Comparison of ENCODE assay signal across 8 cellular contexts in the genomic region with DNA sequence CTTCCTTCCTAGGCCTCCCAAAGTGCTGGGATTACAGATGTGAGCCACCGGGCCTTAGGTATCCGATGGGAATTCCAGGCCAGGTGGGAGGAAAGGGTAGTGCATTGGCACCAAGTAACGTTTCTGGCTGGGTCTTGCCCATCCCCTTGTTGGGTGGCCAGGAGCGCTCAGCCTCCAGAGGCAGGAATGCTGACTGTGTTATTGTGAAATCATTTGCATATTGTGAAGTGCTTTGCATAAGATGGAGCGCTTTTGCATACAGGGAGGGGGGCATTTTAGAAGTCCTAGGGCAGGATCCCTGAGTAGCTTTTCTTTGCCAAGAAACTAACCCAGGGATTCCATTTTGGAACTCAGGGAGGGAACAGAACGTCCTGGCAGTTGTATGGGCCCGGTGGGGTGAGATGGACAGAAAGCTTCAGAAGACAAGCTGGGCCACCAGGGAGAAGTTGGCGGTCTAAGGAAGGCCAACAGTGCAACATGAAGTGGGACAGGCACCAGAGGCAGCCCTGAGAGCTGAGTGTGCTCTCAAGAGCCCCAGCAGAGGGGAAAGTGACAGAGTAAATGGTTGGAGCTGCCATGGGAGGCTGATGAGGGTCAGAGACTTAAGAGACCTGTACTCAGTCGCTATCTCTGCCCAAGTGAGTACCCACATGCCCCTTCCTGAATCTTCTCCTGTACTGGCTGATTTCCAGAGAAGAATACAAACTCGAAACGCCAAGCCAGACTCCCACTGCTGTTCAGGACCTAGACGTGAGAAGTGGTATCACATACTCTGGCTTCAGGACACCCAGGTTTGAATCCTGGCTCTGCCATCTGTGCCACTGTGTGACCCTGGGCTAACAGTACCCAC. TPM values are rescaled to one million over a fixed set of nuclear protein-coding genes. Genes with fewer than 3 reads are reported as not detected.
A peak's percentile ranks its signal among the peaks of the same experiment; 100 is the strongest.
DNase-seq lines count a peak whose midpoint lies in the region; ATAC-seq, FAIRE-seq and TF ChIP-seq lines count a peak whose summit lies in the region.

No MANE protein-coding gene starts in this region.

- peaks cover 11 to 46% (median 32%) of the 10 kb centered on the region in 9 donors for H3K4me1 ChIP-seq in heart right ventricle
- H3K4me1 ChIP-seq in small intestine (ENCODE audit: control insufficient read depth in 2 of 2, insufficient read depth in 1 of 2, low read depth in 1 of 2, low read length in 1 of 2), result peaks cover 4% of the 10 kb centered on the region in 2 donors

- H3K27ac Mint-ChIP-seq in WTC11, result peak overlapping the region; percentile 99

- peaks cover 0 to 21% (median 8%) of the 10 kb centered on the region in 9 donors for H3K36me3 ChIP-seq in heart right ventricle
- no peaks in the 10 kb centered on the region for H3K36me3 ChIP-seq in small intestine (ENCODE audit: control insufficient read depth in 2 of 2, insufficient read depth in 2 of 2, low read length in 2 of 2)

- H3K27me3 ChIP-seq in heart right ventricle, result no peaks in the 10 kb centered on the region
- H3K27me3 ChIP-seq in small intestine (ENCODE audit: control insufficient read depth in 2 of 2, insufficient read depth in 2 of 2, low read length in 2 of 2), result no peaks in the 10 kb centered on the region

- no peak for DNase-seq in HFF-Myc (ENCODE audit: extremely low read depth, low read depth)
- DNase-seq in WTC11 (ENCODE audit: low spot score), result peak; percentile 42
- DNase-seq in heart right ventricle, result no peak
- no peak for DNase-seq in small intestine
- DNase-seq in NCI-H446 treated with DMSO at 0.1 percent for 48 hours (lab: John Stamatoyannopoulos, UW), result no peak
- DNase-seq in effector CD4-positive, alpha-beta T cell, result no peak
- DNase-seq in GM13976 (ENCODE audit: low spot score), result no peak

- CTCF ChIA-PET in WTC11 (lab: Charles Lee), result interaction anchor here (0.6 to 3.0 kb wide), 21 partner anchors 8 to 229 kb away, joined by 3 to 33 read pairs (median 5); partner anchors contain the start of genes ACP2 and PSMC3

- in situ Hi-C loops in GM13976 (cut with MboI; ENCODE audit: low sequenced_read_pairs, unreplicated experiment), result no loop called here

- no peak for TF ChIP-seq CTCF in HFF-Myc (IDR thresholded peaks at IDR 0.05; ENCODE audit: low read depth, low read length, missing control alignments)
- TF ChIP-seq CTCF in WTC11 (IDR thresholded peaks at IDR 0.05), result no peak
- TF ChIP-seq CTCF in heart right ventricle (IDR thresholded peaks at IDR 0.05), result no peak
- TF ChIP-seq CTCF in GM13976 (IDR thresholded peaks at IDR 0.05; ENCODE audit: borderline replicate concordance, control extremely low read depth, extremely low read depth, insufficient read depth, missing control alignments), result no peak

- WGBS in heart right ventricle, 2 donors, result 50 to 53% methylated on average over 12 of the region's 12 CpGs
- 58 to 64% (median 64%) methylated on average over 12 of the region's 12 CpGs for WGBS in small intestine, 3 donors

- H3K4me1 Mint-ChIP-seq in WTC11, result peaks cover 15% of the 10 kb centered on the region

- no peaks in the 10 kb centered on the region for H3K9me3 ChIP-seq in heart right ventricle
- no peaks in the 10 kb centered on the region for H3K9me3 ChIP-seq in small intestine (ENCODE audit: control insufficient read depth, low read depth)

- FAIRE-seq in small intestine (lab: Jason Lieb, UNC), result no peak

- H3K27ac ChIP-seq in heart right ventricle (peak overlapping the region; percentile 85 to 98 (median 94)), small intestine (ENCODE audit: low read depth in 1 of 2, low read length in 1 of 2) (peak overlapping the region; percentile 87 to 94)

- intact Hi-C loops in heart right ventricle (cut with DNase I), result loop anchor here in 4 of 10 donors (5.0 kb wide), 2 partner anchors 35 to 230 kb away; partner anchors contain the start of gene ARFGAP2 (in 1 of the 4)

- ATAC-seq in WTC11 (peak; percentile 7), heart right ventricle (no peak), GM19035 (IDR thresholded peaks at IDR 0.05; ENCODE audit: unreplicated experiment) (no peak)

- H3K36me3 Mint-ChIP-seq in WTC11, result no peaks in the 10 kb centered on the region

- H3K4me3 Mint-ChIP-seq in WTC11, result peak overlapping the region; percentile 95

- no peaks in the 10 kb centered on the region for H3K9me3 Mint-ChIP-seq in WTC11

- POLR2A ChIA-PET in WTC11 (lab: Charles Lee), result no interaction called here

- peak overlapping the region; percentile 50 for H3K4me3 ChIP-seq in HFF-Myc (replicated peaks; ENCODE audit: low read depth, low read length)
- H3K4me3 ChIP-seq in heart right ventricle, result peak overlapping the region; percentile 46 to 86 (median 77)
- H3K4me3 ChIP-seq in small intestine (ENCODE audit: low read depth in 1 of 2, low read length in 2 of 2), result peak overlapping the region; percentile 34 to 48

- H3K27me3 Mint-ChIP-seq in WTC11 (ENCODE audit: low read depth), result no peaks in the 10 kb centered on the region

TF ChIP-seq in WTC11, 78 proteins besides CTCF, POLR2A, EP300 and RAD21:
- TF ChIP-seq KAT7 (CRISPR knock-in tag; IDR thresholded peaks at IDR 0.05; ENCODE audit: borderline replicate concordance) (no peak), PREB (CRISPR knock-in tag; IDR thresholded peaks at IDR 0.05; ENCODE audit: borderline replicate concordance) (no peak)
- TF ChIP-seq, protein P1, sequence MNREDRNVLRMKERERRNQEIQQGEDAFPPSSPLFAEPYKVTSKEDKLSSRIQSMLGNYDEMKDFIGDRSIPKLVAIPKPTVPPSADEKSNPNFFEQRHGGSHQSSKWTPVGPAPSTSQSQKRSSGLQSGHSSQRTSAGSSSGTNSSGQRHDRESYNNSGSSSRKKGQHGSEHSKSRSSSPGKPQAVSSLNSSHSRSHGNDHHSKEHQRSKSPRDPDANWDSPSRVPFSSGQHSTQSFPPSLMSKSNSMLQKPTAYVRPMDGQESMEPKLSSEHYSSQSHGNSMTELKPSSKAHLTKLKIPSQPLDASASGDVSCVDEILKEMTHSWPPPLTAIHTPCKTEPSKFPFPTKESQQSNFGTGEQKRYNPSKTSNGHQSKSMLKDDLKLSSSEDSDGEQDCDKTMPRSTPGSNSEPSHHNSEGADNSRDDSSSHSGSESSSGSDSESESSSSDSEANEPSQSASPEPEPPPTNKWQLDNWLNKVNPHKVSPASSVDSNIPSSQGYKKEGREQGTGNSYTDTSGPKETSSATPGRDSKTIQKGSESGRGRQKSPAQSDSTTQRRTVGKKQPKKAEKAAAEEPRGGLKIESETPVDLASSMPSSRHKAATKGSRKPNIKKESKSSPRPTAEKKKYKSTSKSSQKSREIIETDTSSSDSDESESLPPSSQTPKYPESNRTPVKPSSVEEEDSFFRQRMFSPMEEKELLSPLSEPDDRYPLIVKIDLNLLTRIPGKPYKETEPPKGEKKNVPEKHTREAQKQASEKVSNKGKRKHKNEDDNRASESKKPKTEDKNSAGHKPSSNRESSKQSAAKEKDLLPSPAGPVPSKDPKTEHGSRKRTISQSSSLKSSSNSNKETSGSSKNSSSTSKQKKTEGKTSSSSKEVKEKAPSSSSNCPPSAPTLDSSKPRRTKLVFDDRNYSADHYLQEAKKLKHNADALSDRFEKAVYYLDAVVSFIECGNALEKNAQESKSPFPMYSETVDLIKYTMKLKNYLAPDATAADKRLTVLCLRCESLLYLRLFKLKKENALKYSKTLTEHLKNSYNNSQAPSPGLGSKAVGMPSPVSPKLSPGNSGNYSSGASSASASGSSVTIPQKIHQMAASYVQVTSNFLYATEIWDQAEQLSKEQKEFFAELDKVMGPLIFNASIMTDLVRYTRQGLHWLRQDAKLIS (CRISPR knock-in tag; IDR thresholded peaks at IDR 0.05; ENCODE audit: borderline replicate concordance), result no peak

RNA-seq across cellular contexts. Expression of gene SLC39A13, which starts 1.3 kb away (rescaled TPM):
- total RNA-seq in WTC11 (2021) (32.8 to 38.2 TPM (median 35.1 TPM) in 3 replicates), heart right ventricle (10 to 100 TPM; 31.1 to 54.5 (median 40.8) TPM)
- polyA plus RNA-seq in heart right ventricle (10 to 100 TPM; 62.3 to 86.4 TPM), small intestine (10 to 100 TPM in 1 of 3 donors, 1 to 10 TPM in 2; 7.8 to 30.9 (median 10.0) TPM)

RNA-seq across cellular contexts. Expression of gene PSMC3, which starts 19.1 kb away (rescaled TPM):
- total RNA-seq in WTC11 (2021), result 141 to 162 TPM (median 143 TPM) in 3 replicates
- total RNA-seq in heart right ventricle, result 100 to 1,000 TPM; 129 to 171 (median 140) TPM
- polyA plus RNA-seq in heart right ventricle, result 100 to 1,000 TPM; 184 to 272 TPM
- 100 to 1,000 TPM; 103 to 156 (median 104) TPM for polyA plus RNA-seq in small intestine

RNA-seq across cellular contexts. Expression of gene SPI1, which starts 28.8 kb away (rescaled TPM):
- 0.21 to 0.59 TPM (median 0.39 TPM) in 3 replicates for total RNA-seq in WTC11 (2021)
- 10 to 100 TPM in 3 of 10 donors, 1 to 10 TPM in 7; 3.4 to 38.9 (median 6.7) TPM for total RNA-seq in heart right ventricle
- polyA plus RNA-seq in heart right ventricle, result 10 to 100 TPM in 1 of 2 donors, 1 to 10 TPM in 1; 6.7 to 10.2 TPM
- polyA plus RNA-seq in small intestine, result 10 to 100 TPM in 2 of 3 donors, 1 to 10 TPM in 1; 3.4 to 25.4 (median 13.6) TPM

RNA-seq across cellular contexts. Expression of gene RAPSN, which starts 41.8 kb away (rescaled TPM):
- total RNA-seq in WTC11 (2021), result 0.32 to 0.66 TPM (median 0.34 TPM) in 3 replicates
- 10 to 100 TPM in 1 of 10 donors, 1 to 10 TPM in 9; 2.9 to 10.2 (median 4.0) TPM for total RNA-seq in heart right ventricle
- polyA plus RNA-seq in heart right ventricle, result 1 to 10 TPM in 1 of 2 donors, under 1 TPM in 1; 0.33 to 6.2 TPM
- under 1 TPM; 0.36 to 0.89 (median 0.81) TPM for polyA plus RNA-seq in small intestine

RNA-seq across cellular contexts. Expression of gene MYBPC3, which starts 54.6 kb away (rescaled TPM):
- total RNA-seq in WTC11 (2021), result 0.07 TPM in 2 of 3 replicates, not detected in the other
- total RNA-seq in heart right ventricle, result 1,000 to 10,000 TPM; 1,404 to 3,138 (median 2,490) TPM
- 1,000 to 10,000 TPM in 1 of 2 donors, 100 to 1,000 TPM in 1; 484 to 2,250 TPM for polyA plus RNA-seq in heart right ventricle
- 1 to 10 TPM in 1 of 3 donors, under 1 TPM in 1, not detected in 1; 0.04 to 5.4 TPM for polyA plus RNA-seq in small intestine
